ENCODE assay signal across 19 cellular contexts in the genomic region with DNA sequence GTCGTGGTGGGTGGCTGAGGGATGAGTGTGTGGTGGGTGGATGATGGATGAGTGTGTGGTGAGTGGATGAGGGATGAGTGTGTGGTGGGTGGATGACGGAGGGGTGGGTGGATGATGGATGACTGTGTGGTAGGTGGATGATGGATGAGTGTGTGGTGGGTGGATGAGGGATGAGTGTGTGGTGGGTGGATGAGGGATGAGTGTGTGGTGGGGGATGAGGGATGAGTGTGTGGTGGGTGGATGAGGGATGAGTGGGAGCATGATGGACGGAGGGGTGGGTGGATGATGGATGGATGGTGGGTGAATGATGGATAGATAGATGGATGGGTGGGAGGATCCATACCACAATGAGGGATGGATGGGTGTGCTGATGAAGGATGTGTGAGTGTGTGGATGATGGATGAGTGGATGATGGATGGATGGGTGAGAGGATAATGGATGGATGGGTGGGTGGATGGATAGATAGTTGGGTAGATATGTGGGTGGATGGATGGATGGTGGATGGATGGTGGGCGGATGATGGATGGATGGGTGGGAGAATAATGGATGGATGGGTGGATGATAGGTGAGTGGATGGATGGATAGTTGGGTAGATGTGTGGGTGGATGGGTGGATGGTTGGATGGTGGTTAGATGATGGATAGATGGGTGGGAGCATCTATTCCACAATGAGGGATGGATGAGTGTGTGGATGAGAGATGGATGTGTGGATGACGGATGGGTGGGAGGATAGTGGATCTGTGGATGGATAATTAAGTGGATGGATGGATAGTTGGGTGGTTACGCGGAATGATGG.
A peak's percentile ranks its signal among the peaks of the same experiment; 100 is the strongest.
DNase-seq lines count a peak whose midpoint lies in the region; FAIRE-seq and TF ChIP-seq lines count a peak whose summit lies in the region.
"Had no signal": no experiment of that assay in that cellular context is flagged by ENCODE, and none has a peak within 500 bp of the region (broad histone marks: within the 10 kb centered on the region; RNA-seq: fewer than 3 reads in every experiment).

No MANE protein-coding gene starts in this region.

- H3K14ac ChIP-seq in neuronal stem cell (ENCODE audit: low read length) = no peak overlapping the region
- H3K14ac ChIP-seq in mesenchymal stem cell (ENCODE audit: low read length in 2 of 2) = no peak overlapping the region

- H3K9me3 ChIP-seq in right atrium auricular region (no peaks in the 10 kb centered on the region), left ventricle myocardium inferior (replicated peaks) (no peaks in the 10 kb centered on the region), neuronal stem cell (replicated peaks in 1 of 2; ENCODE audit: control insufficient read depth in 2 of 2, insufficient read depth in 1 of 2, low read depth in 1 of 2, low read length in 2 of 2) (peaks cover 0 to 2% of the 10 kb centered on the region in 2 donors), SK-N-SH (no peaks in the 10 kb centered on the region), mesenchymal stem cell (ENCODE audit: control insufficient read depth, low read length) (no peaks in the 10 kb centered on the region)
- H3K9me3 ChIP-seq: MG63 had no signal

- H3K18ac ChIP-seq in neuronal stem cell (ENCODE audit: low read length) = no peak overlapping the region
- H3K18ac ChIP-seq in mesenchymal stem cell (ENCODE audit: low read depth in 1 of 2, low read length in 2 of 2) = no peak overlapping the region

- no peak for TF ChIP-seq RAD21 in SK-N-SH (IDR thresholded peaks at IDR 0.05; ENCODE audit: low read length)

- H3K23ac ChIP-seq in neuronal stem cell (ENCODE audit: low read depth, low read length, poor library complexity) = peak overlapping the region; percentile 52
- H3K23ac ChIP-seq in mesenchymal stem cell (ENCODE audit: low read length in 2 of 2) = no peak overlapping the region

- H2BK15ac ChIP-seq in neuronal stem cell (ENCODE audit: low read length) = no peak overlapping the region
- H2BK15ac ChIP-seq in mesenchymal stem cell (ENCODE audit: low read depth, poor library complexity, severe bottlenecking) = no peak overlapping the region

- 100% methylated on average over 2 to 5 of the region's 7 CpGs for WGBS in neuronal stem cell (ENCODE audit: extremely low coverage in 2 of 2, insufficient read length in 2 of 2, insufficient replicate concordance in 1 of 2), 2 donors
- WGBS in SK-N-SH (ENCODE audit: low lambda C conversion rate) = 57% methylated on average over 7 of the region's 7 CpGs
- 95% methylated on average over 6 of the region's 7 CpGs for WGBS in mesenchymal stem cell

- POLR2A ChIA-PET in SK-N-SH (lab: Yijun Ruan, JAX) = no interaction called here

- H3K4ac ChIP-seq in neuronal stem cell (ENCODE audit: low read length) (no peak overlapping the region), mesenchymal stem cell (ENCODE audit: low read depth in 1 of 2, low read length in 2 of 2) (no peak overlapping the region)

- H3F3A ChIP-seq in SK-N-SH (replicated peaks; ENCODE audit: insufficient read depth) = no peaks in the 10 kb centered on the region

- FAIRE-seq in HTR-8/SVneo (lab: Jason Lieb, UNC) = peak; percentile 97
- FAIRE-seq: A204.1, G401.6 had no signal

- TF ChIP-seq CTCF in right atrium auricular region (IDR thresholded peaks at IDR 0.05) (no peak), left ventricle myocardium inferior (IDR thresholded peaks at IDR 0.05; ENCODE audit: borderline replicate concordance) (no peak), coronary artery (IDR thresholded peaks at IDR 0.05) (no peak), SK-N-SH (IDR thresholded peaks at IDR 0.05) (no peak)

- H3K36me3 ChIP-seq in right atrium auricular region = peaks cover 62% of the 10 kb centered on the region
- peaks cover 57% of the 10 kb centered on the region for H3K36me3 ChIP-seq in left ventricle myocardium inferior
- peaks cover 3% of the 10 kb centered on the region in 2 donors for H3K36me3 ChIP-seq in neuronal stem cell (replicated peaks in 1 of 2; ENCODE audit: control insufficient read depth in 2 of 2, insufficient read depth in 2 of 2, low read length in 2 of 2)
- H3K36me3 ChIP-seq in SK-N-SH (replicated peaks in 1 of 2; ENCODE audit: control insufficient read depth in 1 of 2, insufficient read depth in 2 of 2, low read length in 1 of 2) = no peaks in the 10 kb centered on the region
- peaks cover 42 to 74% of the 10 kb centered on the region in 2 experiments for H3K36me3 ChIP-seq in mesenchymal stem cell (ENCODE audit: control insufficient read depth in 1 of 2, insufficient read depth in 2 of 2, low read depth in 1 of 2, low read length in 2 of 2)
- H3K36me3 ChIP-seq: MG63 had no signal

- H2AK5ac ChIP-seq in neuronal stem cell (ENCODE audit: low read depth, low read length) (no peak overlapping the region), mesenchymal stem cell (ENCODE audit: low read length, severe bottlenecking) (no peak overlapping the region)

- no peaks in the 10 kb centered on the region for H3K79me2 ChIP-seq in SK-N-SH (ENCODE audit: insufficient read depth)

- no peak overlapping the region for H2BK12ac ChIP-seq in neuronal stem cell (ENCODE audit: low read length)
- H2BK12ac ChIP-seq in mesenchymal stem cell (ENCODE audit: low read length in 2 of 2) = no peak overlapping the region

- H3K9ac ChIP-seq in neuronal stem cell (ENCODE audit: low read depth, low read length, poor library complexity) (no peak overlapping the region), SK-N-SH (no peak overlapping the region), mesenchymal stem cell (ENCODE audit: low read length) (no peak overlapping the region)
- H3K9ac ChIP-seq: BLaER1 treated with 17β-estradiol and CSF1 and Interleukin-3, amounts not matched to agents 10 nM and 100 nM had no signal

- H3K27ac ChIP-seq in right atrium auricular region (no peak overlapping the region), left ventricle myocardium inferior (replicated peaks) (no peak overlapping the region), coronary artery (no peak overlapping the region), neuronal stem cell (replicated peaks; ENCODE audit: low read length) (no peak overlapping the region), SK-N-SH (ENCODE audit: low read depth in 2 of 2, low read length in 1 of 2) (no peak overlapping the region), mesenchymal stem cell (ENCODE audit: low read length, poor library complexity, severe bottlenecking) (no peak overlapping the region)
- H3K27ac ChIP-seq: BLaER1 treated with 17β-estradiol and CSF1 and Interleukin-3, amounts not matched to agents 10 nM and 100 nM had no signal

- H2BK120ac ChIP-seq in neuronal stem cell (ENCODE audit: low read depth, low read length) = no peak overlapping the region
- H2BK120ac ChIP-seq in mesenchymal stem cell (ENCODE audit: low read depth, low read length) = no peak overlapping the region

- H3K79me1 ChIP-seq in neuronal stem cell (ENCODE audit: low read depth, low read length) = no peaks in the 10 kb centered on the region
- H3K79me1 ChIP-seq in mesenchymal stem cell (replicated peaks; ENCODE audit: low read length, poor library complexity, severe bottlenecking) = no peaks in the 10 kb centered on the region

- CTCF ChIA-PET in SK-N-SH (lab: Yijun Ruan, JAX) = no interaction called here

- H3K27me3 ChIP-seq in right atrium auricular region (no peaks in the 10 kb centered on the region), left ventricle myocardium inferior (ENCODE audit: low read depth) (no peaks in the 10 kb centered on the region), neuronal stem cell (ENCODE audit: control insufficient read depth in 3 of 3, insufficient read depth in 3 of 3, low read depth in 1 of 3, low read length in 3 of 3) (no peaks in the 10 kb centered on the region), SK-N-SH (ENCODE audit: insufficient read depth) (no peaks in the 10 kb centered on the region), mesenchymal stem cell (ENCODE audit: control insufficient read depth in 1 of 2, insufficient read depth in 1 of 2, low read length in 2 of 2) (no peaks in the 10 kb centered on the region)
- H3K27me3 ChIP-seq: BLaER1 treated with 17β-estradiol and CSF1 and Interleukin-3, amounts not matched to agents 10 nM and 100 nM; MG63 had no signal

- no peak overlapping the region for H3K4me2 ChIP-seq in neuronal stem cell (ENCODE audit: insufficient read depth, low read length, poor library complexity, severe bottlenecking)
- no peak overlapping the region for H3K4me2 ChIP-seq in SK-N-SH
- no peak overlapping the region for H3K4me2 ChIP-seq in mesenchymal stem cell (ENCODE audit: low read length, poor library complexity, severe bottlenecking)
- H3K4me2 ChIP-seq: BLaER1 treated with 17β-estradiol and CSF1 and Interleukin-3, amounts not matched to agents 10 nM and 100 nM had no signal

- H3K4me1 ChIP-seq in right atrium auricular region (no peaks in the 10 kb centered on the region), left ventricle myocardium inferior (peaks cover 5% of the 10 kb centered on the region), neuronal stem cell (ENCODE audit: control insufficient read depth in 2 of 2, insufficient read depth in 1 of 2, low read depth in 1 of 2, low read length in 2 of 2) (no peaks in the 10 kb centered on the region), SK-N-SH (ENCODE audit: control insufficient read depth in 1 of 2, insufficient read depth in 2 of 2, low read depth in 1 of 2, low read length in 1 of 2) (no peaks in the 10 kb centered on the region), mesenchymal stem cell (ENCODE audit: control insufficient read depth, insufficient read depth, low read depth, low read length) (peaks cover 3% of the 10 kb centered on the region)

- H4K20me1 ChIP-seq in SK-N-SH (ENCODE audit: insufficient read depth) = no peaks in the 10 kb centered on the region

- H4K8ac ChIP-seq in neuronal stem cell (ENCODE audit: low read depth, low read length) (no peak overlapping the region), mesenchymal stem cell (ENCODE audit: low read length) (no peak overlapping the region)

- no peaks in the 10 kb centered on the region for H3K9me2 ChIP-seq in SK-N-SH

- H2BK5ac ChIP-seq in neuronal stem cell (ENCODE audit: low read length) (no peak overlapping the region), mesenchymal stem cell (ENCODE audit: low read depth, low read length, poor library complexity, severe bottlenecking) (no peak overlapping the region)

- H3K4me3 ChIP-seq in right atrium auricular region (no peak overlapping the region), left ventricle myocardium inferior (no peak overlapping the region), coronary artery (no peak overlapping the region), neuronal stem cell (ENCODE audit: low read length in 2 of 2) (peak overlapping the region in 1 of 2 donors; percentile 42), SK-N-SH (ENCODE audit: low read depth in 2 of 2, low read length in 1 of 2) (no peak overlapping the region), mesenchymal stem cell (ENCODE audit: insufficient read depth in 1 of 2, low read depth in 1 of 2, low read length in 2 of 2) (peak overlapping the region in 1 of 2 experiments; percentile 34)
- H3K4me3 ChIP-seq: BLaER1 treated with 17β-estradiol and CSF1 and Interleukin-3, amounts not matched to agents 10 nM and 100 nM; MG63 had no signal

- no peak overlapping the region for H2AFZ ChIP-seq in neuronal stem cell (ENCODE audit: low read length)
- H2AFZ ChIP-seq in SK-N-SH (ENCODE audit: low read depth) = no peak overlapping the region
- H2AFZ ChIP-seq in mesenchymal stem cell (ENCODE audit: low read depth, low read length) = no peak overlapping the region

- intact Hi-C loops in left ventricle myocardium inferior (cut with micrococcal nuclease) = no loop called here

- H4K91ac ChIP-seq in neuronal stem cell (ENCODE audit: low read depth, low read length, poor library complexity) (no peak overlapping the region), mesenchymal stem cell (ENCODE audit: low read length) (no peak overlapping the region)

- DNase-seq in right atrium auricular region (ENCODE audit: low spot score) (peak; percentile 23), left ventricle myocardium inferior (no peak), HTR-8/SVneo (ENCODE audit: insufficient read length, low spot score) (no peak), coronary artery (ENCODE audit: low spot score) (peak; percentile 61), neuronal stem cell (ENCODE audit: low spot score) (no peak), COLO829 (ENCODE audit: low spot score) (no peak), SK-N-SH (no peak), mesenchymal stem cell (no peak)
- DNase-seq: CD8-positive, alpha-beta memory T cell; DND-41; Karpas-422; MG63; NCI-H1092; NCI-H1694; NCI-H2227 treated with DMSO at 0.1 percent for 48 hours; NCI-H524 had no signal

- no peak for TF ChIP-seq EP300 in SK-N-SH (IDR thresholded peaks at IDR 0.05; ENCODE audit: borderline replicate concordance in 1 of 2, low read depth in 1 of 2, low read length in 1 of 2)

Comparison
In these comparisons a context has a peak if more than half of its experiments do, and no peak if none do; other contexts are left out.
1. DNase-seq: peak in right atrium auricular region (single experiment) and coronary artery (single experiment); none in left ventricle myocardium inferior (single experiment), HTR-8/SVneo (single experiment), neuronal stem cell (single experiment), COLO829 (single experiment), SK-N-SH (single experiment) and mesenchymal stem cell (single experiment).